Comparison of ENCODE assay signal across 16 cellular contexts in genomic region chr13:46171739-46172138, GRCh38. TPM values are rescaled to one million over a fixed set of nuclear protein-coding genes. Genes with fewer than 3 reads are reported as not detected.
DNase-seq lines count a peak whose midpoint lies in the region; ATAC-seq, FAIRE-seq and TF ChIP-seq lines count a peak whose summit lies in the region.
"Had no signal": no experiment of that assay in that cellular context is flagged by ENCODE, and none has a peak within 500 bp of the region (broad histone marks: within the 10 kb centered on the region; RNA-seq: fewer than 3 reads in every experiment).

No MANE protein-coding gene starts in this region.

- peaks cover 100% of the 10 kb centered on the region for H3K79me2 ChIP-seq in GM12878 (ENCODE audit: control insufficient read depth, insufficient read depth, low read length)
- H3K79me2 ChIP-seq in GM23338 (replicated peaks; ENCODE audit: insufficient read depth), result no peaks in the 10 kb centered on the region

- in situ Hi-C loops in GM12878 (cut with MboI), result loop anchor here (10.0 kb wide), 2 partner anchors 383 to 467 kb away; partner anchors contain the start of genes CBY2 and LRCH1

- intact Hi-C loops in GM12878 (cut with micrococcal nuclease; ENCODE audit: unreplicated experiment), result loop anchor here (10.0 kb wide), 1 partner anchor 403 kb away; no protein-coding TSS in a partner anchor

- H3K27me3 ChIP-seq in GM12878 (replicated peaks in 1 of 2; ENCODE audit: control insufficient read depth in 2 of 2, insufficient read depth in 2 of 2, low read length in 1 of 2) (no peaks in the 10 kb centered on the region), GM23338 (ENCODE audit: insufficient read depth) (no peaks in the 10 kb centered on the region)
- H3K27me3 ChIP-seq: ascending aorta, uterus had no signal

- SMC1A ChIA-PET in GM12878 (lab: Charles Lee; ENCODE audit: uncharacterized antibody, unreplicated experiment), result interaction anchor here (1.0 to 16.5 kb wide), 3 partner anchors 5 to 27 kb away, joined by 3 to 295 read pairs (median 295); partner anchors contain the start of gene LCP1

- CTCF ChIA-PET in GM12878 (lab: Yijun Ruan, JAX), result interaction anchor here (0.8 to 17.1 kb wide), 6 partner anchors 8 to 150 kb away, joined by 3 to 172 read pairs (median 3); partner anchors contain the start of gene LCP1

- no TSS peak for BruUV-seq in GM12878 (replicated peaks; lab: Mats Ljungman, UMichigan)

- peak overlapping the region; percentile 98 for H3K27ac Mint-ChIP-seq in activated T-cell treated with anti-CD3 and anti-CD28 coated beads, Interleukin-2, amount 50 U/mL, for 72 hours
- peak overlapping the region; percentile 92 for H3K27ac Mint-ChIP-seq in stimulated activated memory B cell treated with anti-CD40 and anti-IgM and Interleukin-4, amounts not matched to agents 10 μg/mL and 1 μg/mL and 100 μg/mL, for 72 hours
- no peak overlapping the region for H3K27ac Mint-ChIP-seq in GM23338

- peaks cover 100% of the 10 kb centered on the region for H3K4me1 Mint-ChIP-seq in activated T-cell treated with anti-CD3 and anti-CD28 coated beads, Interleukin-2, amount 50 U/mL, for 72 hours (ENCODE audit: low read depth)
- peaks cover 96% of the 10 kb centered on the region for H3K4me1 Mint-ChIP-seq in stimulated activated memory B cell treated with anti-CD40 and anti-IgM and Interleukin-4, amounts not matched to agents 10 μg/mL and 1 μg/mL and 100 μg/mL, for 72 hours
- H3K4me1 Mint-ChIP-seq in GM23338, result peaks cover 20% of the 10 kb centered on the region

- no peak for FAIRE-seq in GM12878 (lab: Jason Lieb, UNC)

- H3K27me3 Mint-ChIP-seq in activated T-cell treated with anti-CD3 and anti-CD28 coated beads, Interleukin-2, amount 50 U/mL, for 72 hours (ENCODE audit: low read depth), result no peaks in the 10 kb centered on the region
- H3K27me3 Mint-ChIP-seq in stimulated activated memory B cell treated with anti-CD40 and anti-IgM and Interleukin-4, amounts not matched to agents 10 μg/mL and 1 μg/mL and 100 μg/mL, for 72 hours, result no peaks in the 10 kb centered on the region
- peaks cover 4% of the 10 kb centered on the region for H3K27me3 Mint-ChIP-seq in GM23338 (ENCODE audit: insufficient read depth, low read depth, poor library complexity)

- H3K4me3 Mint-ChIP-seq in activated T-cell treated with anti-CD3 and anti-CD28 coated beads, Interleukin-2, amount 50 U/mL, for 72 hours, result peak overlapping the region; percentile 91 to 94
- H3K4me3 Mint-ChIP-seq in stimulated activated memory B cell treated with anti-CD40 and anti-IgM and Interleukin-4, amounts not matched to agents 10 μg/mL and 1 μg/mL and 100 μg/mL, for 72 hours, result peak overlapping the region; percentile 82
- H3K4me3 Mint-ChIP-seq in GM23338, result no peak overlapping the region

- no peak for TF ChIP-seq POLR2A in NB4 (IDR thresholded peaks at IDR 0.05; ENCODE audit: extremely low read depth, insufficient read length)
- no peak for TF ChIP-seq POLR2A in GM12878 (IDR thresholded peaks at IDR 0.05; ENCODE audit: low read depth, low read length)

- H3K9me3 Mint-ChIP-seq in activated T-cell treated with anti-CD3 and anti-CD28 coated beads, Interleukin-2, amount 50 U/mL, for 72 hours, result peaks cover 0 to 4% of the 10 kb centered on the region in 2 donors
- H3K9me3 Mint-ChIP-seq in stimulated activated memory B cell treated with anti-CD40 and anti-IgM and Interleukin-4, amounts not matched to agents 10 μg/mL and 1 μg/mL and 100 μg/mL, for 72 hours, result no peaks in the 10 kb centered on the region
- H3K9me3 Mint-ChIP-seq in GM23338, result no peaks in the 10 kb centered on the region

- no peak for TF ChIP-seq RAD21 in GM12878 (IDR thresholded peaks at IDR 0.05; ENCODE audit: insufficient read depth, low read depth, low read length)

- H3K36me3 ChIP-seq in GM12878 (ENCODE audit: control insufficient read depth in 2 of 2, insufficient read depth in 2 of 2, low read length in 1 of 2) (peaks cover 12 to 29% of the 10 kb centered on the region in 2 experiments), GM23338 (ENCODE audit: insufficient read depth) (no peaks in the 10 kb centered on the region)
- H3K36me3 ChIP-seq: ascending aorta, uterus had no signal

- H3K4me2 ChIP-seq in GM12878 (ENCODE audit: control insufficient read depth, insufficient read depth) (peak overlapping the region; percentile 99), GM23338 (no peak overlapping the region)

- no peak for TF ChIP-seq CTCF in NB4 (IDR thresholded peaks at IDR 0.05; ENCODE audit: low read depth, low read length)
- no peak for TF ChIP-seq CTCF in GM12878 (IDR thresholded peaks at IDR 0.05 in 2 of 3, conservative IDR thresholded peaks at IDR 0.05 in 1 of 3; ENCODE audit: control insufficient read depth in 2 of 3, extremely low read depth in 1 of 3, insufficient read depth in 1 of 3, low read depth in 3 of 3, low read length in 3 of 3)
- no peak for TF ChIP-seq CTCF in GM23338 (conservative IDR thresholded peaks at IDR 0.05; ENCODE audit: low read depth in 2 of 2)

- peaks cover 22 to 42% of the 10 kb centered on the region in 2 donors for H3K36me3 Mint-ChIP-seq in activated T-cell treated with anti-CD3 and anti-CD28 coated beads, Interleukin-2, amount 50 U/mL, for 72 hours (ENCODE audit: insufficient read depth in 2 of 2)
- peaks cover 81% of the 10 kb centered on the region for H3K36me3 Mint-ChIP-seq in stimulated activated memory B cell treated with anti-CD40 and anti-IgM and Interleukin-4, amounts not matched to agents 10 μg/mL and 1 μg/mL and 100 μg/mL, for 72 hours
- H3K36me3 Mint-ChIP-seq in GM23338 (ENCODE audit: low read depth), result no peaks in the 10 kb centered on the region

- H2AFZ ChIP-seq in GM12878 (ENCODE audit: control insufficient read depth, low read depth, low read length) (no peak overlapping the region), GM23338 (no peak overlapping the region)
- H2AFZ ChIP-seq: GM23248 had no signal

- no peaks in the 10 kb centered on the region for H3F3A ChIP-seq in GM23338 (replicated peaks; ENCODE audit: low read depth)

- H3K9ac ChIP-seq in GM12878 (ENCODE audit: control insufficient read depth, insufficient read depth, low read length), result peak overlapping the region; percentile 66
- H3K9ac ChIP-seq: GM23248 had no signal

- H3K27ac ChIP-seq in GM12878 (ENCODE audit: control insufficient read depth, insufficient read depth), result peak overlapping the region; percentile 71
- H3K27ac ChIP-seq in GM23338 (ENCODE audit: low read depth), result no peak overlapping the region
- H3K27ac ChIP-seq: ascending aorta, GM23248, uterus had no signal

- no peaks in the 10 kb centered on the region for H3K9me2 ChIP-seq in GM23338 (ENCODE audit: insufficient read depth)

- no peak for TF ChIP-seq EP300 in GM12878 (IDR thresholded peaks at IDR 0.05; ENCODE audit: borderline replicate concordance in 1 of 2, control insufficient read depth in 1 of 2, low read depth in 2 of 2, low read length in 2 of 2)

- ATAC-seq in activated T-cell treated with anti-CD3 and anti-CD28 coated beads, Interleukin-2, amount 50 U/mL, for 72 hours (replicated peaks in 1 of 2), result no peak
- ATAC-seq in GM12878, result no peak
- ATAC-seq in stimulated activated memory B cell treated with anti-CD40 and anti-IgM and Interleukin-4, amounts not matched to agents 10 μg/mL and 1 μg/mL and 100 μg/mL, for 72 hours, result no peak
- ATAC-seq in GM23338, result no peak
- no peak for ATAC-seq in HG03442 (IDR thresholded peaks at IDR 0.05; ENCODE audit: unreplicated experiment)

- WGBS in GM12878 (ENCODE audit: insufficient coverage, insufficient replicate concordance, low lambda C conversion rate, missing lambda C conversion rate), result 0% methylated on average over 7 of the region's 7 CpGs

- DNase-seq in activated T-cell treated with anti-CD3 and anti-CD28 coated beads, Interleukin-2, amount 50 U/mL, for 72 hours, result no peak
- no peak for DNase-seq in activated T-cell treated with anti-CD3 and anti-CD28 coated beads, Interleukin-2, amount 50 U/mL, for 1 hour
- DNase-seq in NB4 (ENCODE audit: low read depth), result no peak
- no peak for DNase-seq in GM12878 (ENCODE audit: low read depth, low spot score)
- DNase-seq in GM23338 (ENCODE audit: low spot score), result no peak
- DNase-seq in kidney tubule cell (ENCODE audit: low spot score), result no peak
- DNase-seq: DMS53, GM23248, KBM-7, NCI-H1694 treated with DMSO at 0.1 percent for 48 hours, NCI-H510A treated with DMSO at 0.1 percent for 48 hours, occipital lobe, uterus had no signal

- H4K20me1 ChIP-seq in GM12878 (ENCODE audit: control insufficient read depth, insufficient read depth) (peaks cover 25% of the 10 kb centered on the region), GM23338 (replicated peaks; ENCODE audit: insufficient read depth) (no peaks in the 10 kb centered on the region)

- RAD21 ChIA-PET in GM12878 (lab: Charles Lee; ENCODE audit: unreplicated experiment), result interaction anchor here (0.8 to 9.7 kb wide), 6 partner anchors 7 to 474 kb away, joined by 3 to 184 read pairs (median 3); partner anchors contain the start of gene LCP1

- H3K4me3 ChIP-seq in NB4 (ENCODE audit: low read depth, low read length), result peak overlapping the region; percentile 57
- peak overlapping the region; percentile 72 for H3K4me3 ChIP-seq in GM12878
- no peak overlapping the region for H3K4me3 ChIP-seq in GM23338
- H3K4me3 ChIP-seq: ascending aorta, GM23248, uterus had no signal

- POLR2A ChIA-PET in GM12878 (lab: Charles Lee), result interaction anchor here (1.1 to 5.1 kb wide), 2 partner anchors 10 to 458 kb away, joined by 3 to 52 read pairs; partner anchors contain the start of gene LCP1

- H3K9me3 ChIP-seq in GM12878 (replicated peaks; ENCODE audit: control insufficient read depth, insufficient read depth, low read length), result no peaks in the 10 kb centered on the region
- H3K9me3 ChIP-seq: ascending aorta, uterus had no signal

- peaks cover 51% of the 10 kb centered on the region for H3K4me1 ChIP-seq in GM12878 (ENCODE audit: control insufficient read depth, insufficient read depth, low read length)
- H3K4me1 ChIP-seq in GM23338 (ENCODE audit: insufficient read depth), result peaks cover 10% of the 10 kb centered on the region
- H3K4me1 ChIP-seq: ascending aorta, uterus had no signal

RNA-seq across cellular contexts. Expression of gene LCP1, which starts 10.2 kb away (rescaled TPM):
- total RNA-seq in activated T-cell treated with anti-CD3 and anti-CD28 coated beads, Interleukin-2, amount 50 U/mL, for 72 hours, result 100 to 1,000 TPM; 834 to 955 TPM
- total RNA-seq in GM12878 (2013; cell fraction: nucleolus; rRNA removed), result 630 and 672 TPM in 2 replicates
- total RNA-seq in GM12878 (2014; rRNA removed) (1,359 and 1,536 TPM in 2 replicates), GM12878 (2014; rRNA removed; fragmentation: Illumina TruSeq; extraction: Trizol) (1,765 and 1,770 TPM in 2 replicates), GM12878 (2021) (1,593 and 1,649 TPM in 2 replicates)
- 790 TPM for polyA plus RNA-seq in GM12878 (2011; ENCODE audit: low read depth)
- polyA plus RNA-seq in GM12878 (2011; rRNA removed) (1,518 and 1,924 TPM in 2 replicates), GM12878 (2014; fragmentation: Illumina TruSeq; extraction: Trizol) (2,201 and 2,644 TPM in 2 replicates), GM12878 (2014; fragmentation: Nextera tagmentation; extraction: Ambion mirVana) (1,000 to 10,000 TPM in 1 of 2 experiments, 100 to 1,000 TPM in 1; 775 to 1,062 TPM), GM12878 (2014; rRNA removed) (1,106 and 1,239 TPM in 2 replicates), GM12878 (2016; fragmentation: Nextera tagmentation; extraction: Ambion mirVana) (1,000 to 10,000 TPM; 1,617 to 1,624 TPM), GM23338 (2016; fragmentation: Nextera tagmentation; extraction: Ambion mirVana) (1.9 and 2.7 TPM in 2 replicates)
- polyA plus RNA-seq in GM12878 (2011; cell fraction: cytosol; rRNA removed), result 938 and 1,004 TPM in 2 replicates
- 570 and 928 TPM in 2 replicates for polyA plus RNA-seq in GM12878 (2011; cell fraction: nucleus; rRNA removed)
- 792 and 882 TPM in 2 replicates for polyA plus RNA-seq in GM12878 (2012)
- polyA minus RNA-seq in GM12878 (2011; rRNA and poly(A)+ RNA removed), result 1,516 and 1,624 TPM in 2 replicates
- polyA minus RNA-seq in GM12878 (2011; cell fraction: cytosol; rRNA and poly(A)+ RNA removed), result 490 and 574 TPM in 2 replicates
- polyA minus RNA-seq in GM12878 (2011; cell fraction: nucleus; rRNA and poly(A)+ RNA removed), result 248 and 443 TPM in 2 replicates
- total RNA-seq in GM23338 (2014; rRNA removed; shearing (Covaris generic)), result 3.4 and 6.6 TPM in 2 replicates
- total RNA-seq: GM23248 had no signal

RNA-seq across cellular contexts. Expression of gene LRRC63, which starts 40.0 kb away (rescaled TPM):
- total RNA-seq in activated T-cell treated with anti-CD3 and anti-CD28 coated beads, Interleukin-2, amount 50 U/mL, for 72 hours, result 1 to 10 TPM; 1.0 to 2.5 TPM
- 1.0 and 1.9 TPM in 2 replicates for total RNA-seq in GM12878 (2013; cell fraction: nucleolus; rRNA removed)
- total RNA-seq in GM12878 (2014; rRNA removed), result 0.34 and 1.0 TPM in 2 replicates
- total RNA-seq in GM12878 (2014; rRNA removed; fragmentation: Illumina TruSeq; extraction: Trizol), result 0.98 and 1.2 TPM in 2 replicates
- total RNA-seq in GM12878 (2021), result 0.51 and 0.56 TPM in 2 replicates
- polyA plus RNA-seq in GM12878 (2011; ENCODE audit: low read depth), result not detected
- 0.04 TPM in 1 of 2 replicates, not detected in the other for polyA plus RNA-seq in GM12878 (2011; rRNA removed)
- polyA plus RNA-seq in GM12878 (2011; cell fraction: cytosol; rRNA removed), result not detected in 2 replicates
- not detected in 2 replicates for polyA plus RNA-seq in GM12878 (2011; cell fraction: nucleus; rRNA removed)
- 0.14 and 0.17 TPM in 2 replicates for polyA plus RNA-seq in GM12878 (2012)
- polyA plus RNA-seq in GM12878 (2014; fragmentation: Illumina TruSeq; extraction: Trizol), result 0.88 and 1.3 TPM in 2 replicates
- under 1 TPM; 0.40 to 0.76 TPM for polyA plus RNA-seq in GM12878 (2014; fragmentation: Nextera tagmentation; extraction: Ambion mirVana)
- 0.61 and 0.78 TPM in 2 replicates for polyA plus RNA-seq in GM12878 (2014; rRNA removed)
- under 1 TPM; 0.56 to 0.92 TPM for polyA plus RNA-seq in GM12878 (2016; fragmentation: Nextera tagmentation; extraction: Ambion mirVana)
- not detected in 2 replicates for polyA minus RNA-seq in GM12878 (2011; rRNA and poly(A)+ RNA removed)
- not detected in 2 replicates for polyA minus RNA-seq in GM12878 (2011; cell fraction: cytosol; rRNA and poly(A)+ RNA removed)
- not detected in 2 replicates for polyA minus RNA-seq in GM12878 (2011; cell fraction: nucleus; rRNA and poly(A)+ RNA removed)
- total RNA-seq in GM23338 (2014; rRNA removed; shearing (Covaris generic)), result not detected in 2 replicates
- not detected in 2 replicates for polyA plus RNA-seq in GM23338 (2016; fragmentation: Nextera tagmentation; extraction: Ambion mirVana)
- total RNA-seq: ascending aorta, GM23248 had no signal
- polyA plus RNA-seq: GM23248 had no signal

Comparison
In these comparisons a context has a peak if more than half of its experiments do, and no peak if none do; other contexts are left out.
1. RNA of gene LCP1, which starts 10.2 kb away (total RNA-seq): 630 to 1,770 TPM in GM12878 and 834 to 955 TPM in activated T-cell treated with anti-CD3 and anti-CD28 coated beads, Interleukin-2, amount 50 U/mL, for 72 hours; 3.4 to 6.6 TPM in GM23338; every median in the first group is over 10 times any median in the second.